12 cellular contexts compared by ENCODE assay signal in the genomic region with DNA sequence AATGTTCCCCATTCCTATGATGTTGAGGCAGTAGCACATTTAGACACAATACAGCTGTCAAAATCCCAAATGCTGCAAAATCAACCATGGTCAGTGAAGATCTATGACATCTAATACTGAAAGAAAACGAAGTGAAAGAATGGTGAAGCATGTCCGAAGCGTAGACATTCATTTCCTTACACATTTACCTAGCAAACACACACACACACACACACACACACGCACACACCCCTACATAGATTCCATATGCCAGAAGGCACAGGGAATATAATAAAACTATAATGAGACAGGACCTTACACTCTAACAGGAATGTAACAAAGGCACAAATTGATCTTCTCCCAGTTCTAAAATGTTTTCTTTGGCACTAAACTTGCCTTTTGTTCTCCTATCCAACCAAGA. TPM values are rescaled to one million over a fixed set of nuclear protein-coding genes. Genes with fewer than 3 reads are reported as not detected.
DNase-seq lines count a peak whose midpoint lies in the region; ATAC-seq, FAIRE-seq and TF ChIP-seq lines count a peak whose summit lies in the region.
"Had no signal": no experiment of that assay in that cellular context is flagged by ENCODE, and none has a peak within 500 bp of the region (broad histone marks: within the 10 kb centered on the region; RNA-seq: fewer than 3 reads in every experiment).

No MANE protein-coding gene starts in this region.

- H3K4me3 ChIP-seq in left lung: no peak overlapping the region
- H3K4me3 ChIP-seq: upper lobe of right lung had no signal

- H3K27ac ChIP-seq in VCaP (peak overlapping the region; percentile 55), left lung (no peak overlapping the region)
- H3K27ac ChIP-seq: upper lobe of right lung had no signal

- peak; percentile 60 for ATAC-seq in HG02884 (IDR thresholded peaks at IDR 0.05; ENCODE audit: unreplicated experiment)
- ATAC-seq in stimulated activated naive B cell treated with anti-CD40 and anti-IgM and Interleukin-4, amounts not matched to agents 10 μg/mL and 1 μg/mL and 100 μg/mL, for 72 hours (replicated peaks): peak; percentile 71 to 86
- ATAC-seq in left lung: no peak
- ATAC-seq in stimulated activated effector memory CD8-positive, alpha-beta T cell treated with anti-CD3 and anti-CD28 coated beads, Interleukin-12 subunit alpha, Interleukin-12 subunit beta, amount 100 ng/mL, for 72 hours: no peak

- intact Hi-C loops in left lung (cut with DNase I): no loop called here

- peak; percentile 42 for FAIRE-seq in GM19239 (lab: Jason Lieb, UNC)

- TF ChIP-seq CTCF in VCaP (conservative IDR thresholded peaks at IDR 0.05) (no peak), left lung (IDR thresholded peaks at IDR 0.05) (no peak)

- no peaks in the 10 kb centered on the region for H3K27me3 Mint-ChIP-seq in stimulated activated naive B cell treated with anti-CD40 and anti-IgM and Interleukin-4, amounts not matched to agents 10 μg/mL and 1 μg/mL and 100 μg/mL, for 72 hours

- no peaks in the 10 kb centered on the region for H3K27me3 ChIP-seq in left lung
- H3K27me3 ChIP-seq: upper lobe of right lung had no signal

- no peaks in the 10 kb centered on the region for H3K36me3 ChIP-seq in left lung
- H3K36me3 ChIP-seq: upper lobe of right lung had no signal

- no peaks in the 10 kb centered on the region for H3K9me3 Mint-ChIP-seq in stimulated activated naive B cell treated with anti-CD40 and anti-IgM and Interleukin-4, amounts not matched to agents 10 μg/mL and 1 μg/mL and 100 μg/mL, for 72 hours
- no peaks in the 10 kb centered on the region for H3K9me3 Mint-ChIP-seq in stimulated activated effector memory CD8-positive, alpha-beta T cell treated with anti-CD3 and anti-CD28 coated beads, Interleukin-12 subunit alpha, Interleukin-12 subunit beta, amount 100 ng/mL, for 72 hours
- H3K9me3 Mint-ChIP-seq: T-helper 2 cell treated with Interferon-gamma antibody and Interleukin-4, amounts not matched to agents 5 μg/mL and 100 μg/mL, for 36 hours had no signal

- peaks cover 4% of the 10 kb centered on the region in 2 donors for H3K36me3 Mint-ChIP-seq in stimulated activated naive B cell treated with anti-CD40 and anti-IgM and Interleukin-4, amounts not matched to agents 10 μg/mL and 1 μg/mL and 100 μg/mL, for 72 hours
- peaks cover 16% of the 10 kb centered on the region for H3K36me3 Mint-ChIP-seq in stimulated activated effector memory CD8-positive, alpha-beta T cell treated with anti-CD3 and anti-CD28 coated beads, Interleukin-12 subunit alpha, Interleukin-12 subunit beta, amount 100 ng/mL, for 72 hours

- H3K4me1 Mint-ChIP-seq in stimulated activated naive B cell treated with anti-CD40 and anti-IgM and Interleukin-4, amounts not matched to agents 10 μg/mL and 1 μg/mL and 100 μg/mL, for 72 hours: peaks cover 46 to 79% of the 10 kb centered on the region in 2 donors
- peaks cover 75% of the 10 kb centered on the region for H3K4me1 Mint-ChIP-seq in stimulated activated effector memory CD8-positive, alpha-beta T cell treated with anti-CD3 and anti-CD28 coated beads, Interleukin-12 subunit alpha, Interleukin-12 subunit beta, amount 100 ng/mL, for 72 hours

- no peaks in the 10 kb centered on the region for H3K9me3 ChIP-seq in left lung
- H3K9me3 ChIP-seq: upper lobe of right lung had no signal

- DNase-seq in GM19239 (ENCODE audit: insufficient read length, low spot score): no peak
- no peak for DNase-seq in stimulated activated naive B cell treated with anti-CD40 and anti-IgM and Interleukin-4, amounts not matched to agents 10 μg/mL and 1 μg/mL and 100 μg/mL, for 72 hours
- DNase-seq in left lung: no peak
- DNase-seq in stimulated activated effector memory CD8-positive, alpha-beta T cell treated with anti-CD3 and anti-CD28 coated beads, Interleukin-12 subunit alpha, Interleukin-12 subunit beta, amount 100 ng/mL, for 72 hours (ENCODE audit: low spot score in 2 of 2): no peak
- no peak for DNase-seq in NCI-H2081 (lab: John Stamatoyannopoulos, UW)
- DNase-seq in activated CD8-positive, alpha-beta memory T cell treated with anti-CD3 and anti-CD28 coated beads for 24 hours: no peak
- DNase-seq: activated naive CD4-positive, alpha-beta T cell treated with Interleukin-2 at 50 U/mL for 16 hours; erythroblast; upper lobe of right lung had no signal

- H3K4me1 ChIP-seq in left lung: peaks cover 8 to 23% of the 10 kb centered on the region in 2 donors

- H3K27ac Mint-ChIP-seq in stimulated activated naive B cell treated with anti-CD40 and anti-IgM and Interleukin-4, amounts not matched to agents 10 μg/mL and 1 μg/mL and 100 μg/mL, for 72 hours: peak overlapping the region; percentile 25
- H3K27ac Mint-ChIP-seq in stimulated activated effector memory CD8-positive, alpha-beta T cell treated with anti-CD3 and anti-CD28 coated beads, Interleukin-12 subunit alpha, Interleukin-12 subunit beta, amount 100 ng/mL, for 72 hours: no peak overlapping the region
- H3K27ac Mint-ChIP-seq: T-helper 2 cell treated with Interferon-gamma antibody and Interleukin-4, amounts not matched to agents 5 μg/mL and 100 μg/mL, for 36 hours had no signal

- H3K4me3 Mint-ChIP-seq in stimulated activated naive B cell treated with anti-CD40 and anti-IgM and Interleukin-4, amounts not matched to agents 10 μg/mL and 1 μg/mL and 100 μg/mL, for 72 hours: peak overlapping the region in 1 of 2 donors; percentile 22
- no peak overlapping the region for H3K4me3 Mint-ChIP-seq in stimulated activated effector memory CD8-positive, alpha-beta T cell treated with anti-CD3 and anti-CD28 coated beads, Interleukin-12 subunit alpha, Interleukin-12 subunit beta, amount 100 ng/mL, for 72 hours
- H3K4me3 Mint-ChIP-seq: T-helper 2 cell treated with Interferon-gamma antibody and Interleukin-4, amounts not matched to agents 5 μg/mL and 100 μg/mL, for 36 hours had no signal

RNA-seq across cellular contexts. Expression of a gene that starts 32.4 kb away (rescaled TPM):
- 10 to 100 TPM; 55.9 to 76.6 TPM for total RNA-seq in left lung

Comparison
In these comparisons a context has a peak if more than half of its experiments do, and no peak if none do; other contexts are left out.
1. ATAC-seq: peak in HG02884 (single experiment) and stimulated activated naive B cell treated with anti-CD40 and anti-IgM and Interleukin-4, amounts not matched to agents 10 μg/mL and 1 μg/mL and 100 μg/mL, for 72 hours (2 of 2); none in left lung (single experiment) and stimulated activated effector memory CD8-positive, alpha-beta T cell treated with anti-CD3 and anti-CD28 coated beads, Interleukin-12 subunit alpha, Interleukin-12 subunit beta, amount 100 ng/mL, for 72 hours (single experiment).